Comparison of ENCODE assay signal across 8 cellular contexts in genomic region chr7:131501422-131501821, GRCh38. TPM values are rescaled to one million over a fixed set of nuclear protein-coding genes. Genes with fewer than 3 reads are reported as not detected.
DNase-seq lines count a peak whose midpoint lies in the region; ATAC-seq lines count a peak whose summit lies in the region.

No MANE protein-coding gene starts in this region.

- H3K27me3 ChIP-seq in BLaER1 treated with 17β-estradiol and CSF1 and Interleukin-3, amounts not matched to agents 10 nM and 100 nM: no peaks in the 10 kb centered on the region

- DNase-seq in HT1080 (ENCODE audit: low read depth) (peak; percentile 66), COLO668 (lab: John Stamatoyannopoulos, UW; ENCODE audit: unreplicated experiment) (no peak), LoVo (ENCODE audit: low spot score) (no peak), NCI-H510A (lab: John Stamatoyannopoulos, UW) (no peak)
- peak in 1 of 2 donors; percentile 38 for DNase-seq in activated naive CD4-positive, alpha-beta T cell treated with anti-CD3 and anti-CD28 coated beads, Interleukin-2, amount 50 U/mL, for 72 hours (ENCODE audit: low spot score in 2 of 2)
- peak; percentile 54 for DNase-seq in stimulated activated CD4-positive, alpha-beta T cell treated with anti-CD3 and anti-CD28 coated beads, Interleukin-4, amount 100 ng/mL, for 24 hours

- no peaks in the 10 kb centered on the region for H3K9me3 Mint-ChIP-seq in activated naive CD4-positive, alpha-beta T cell treated with anti-CD3 and anti-CD28 coated beads, Interleukin-2, amount 50 U/mL, for 72 hours

- H3K4me3 ChIP-seq in BLaER1 treated with 17β-estradiol and CSF1 and Interleukin-3, amounts not matched to agents 10 nM and 100 nM: no peak overlapping the region

- H3K36me3 ChIP-seq in BLaER1 treated with 17β-estradiol and CSF1 and Interleukin-3, amounts not matched to agents 10 nM and 100 nM: peaks cover 20 to 65% (median 43%) of the 10 kb centered on the region in 11 experiments

- peaks cover 27 to 35% (median 33%) of the 10 kb centered on the region in 10 experiments for H3K4me1 ChIP-seq in BLaER1 treated with 17β-estradiol and CSF1 and Interleukin-3, amounts not matched to agents 10 nM and 100 nM

- H3K27ac Mint-ChIP-seq in activated naive CD4-positive, alpha-beta T cell treated with anti-CD3 and anti-CD28 coated beads, Interleukin-2, amount 50 U/mL, for 72 hours: peak overlapping the region in 1 of 2 donors; percentile 16

- peak; percentile 52 for ATAC-seq in GM21360 (IDR thresholded peaks at IDR 0.05; ENCODE audit: unreplicated experiment)
- ATAC-seq in activated naive CD4-positive, alpha-beta T cell treated with anti-CD3 and anti-CD28 coated beads, Interleukin-2, amount 50 U/mL, for 72 hours: peak; percentile 93 to 94

- H3K9ac ChIP-seq in BLaER1 treated with 17β-estradiol and CSF1 and Interleukin-3, amounts not matched to agents 10 nM and 100 nM: no peak overlapping the region

- H3K9me3 ChIP-seq in BLaER1 treated with 17β-estradiol and CSF1 and Interleukin-3, amounts not matched to agents 10 nM and 100 nM (replicated peaks in 1 of 11): no peaks in the 10 kb centered on the region

- H4K20me1 ChIP-seq in BLaER1 treated with 17β-estradiol and CSF1 and Interleukin-3, amounts not matched to agents 10 nM and 100 nM: peaks cover 0 to 28% (median 4%) of the 10 kb centered on the region in 11 experiments; a peak in 6 of 22 replicates

- no peaks in the 10 kb centered on the region for H3K36me3 Mint-ChIP-seq in activated naive CD4-positive, alpha-beta T cell treated with anti-CD3 and anti-CD28 coated beads, Interleukin-2, amount 50 U/mL, for 72 hours

- peak overlapping the region in 5 of 11 experiments; percentile 0 to 52 (median 14); a peak in 1 of 22 replicates for H3K27ac ChIP-seq in BLaER1 treated with 17β-estradiol and CSF1 and Interleukin-3, amounts not matched to agents 10 nM and 100 nM

- peak overlapping the region in 10 of 11 experiments; percentile 2 to 71 (median 59); a peak in 19 of 22 replicates for H3K4me2 ChIP-seq in BLaER1 treated with 17β-estradiol and CSF1 and Interleukin-3, amounts not matched to agents 10 nM and 100 nM

RNA-seq across cellular contexts. Expression of gene PODXL, which starts 55.0 kb away (rescaled TPM):
- total RNA-seq in HT1080 (2014; rRNA removed; shearing (Covaris generic)): 111 and 131 TPM in 2 replicates
- 85.8 and 108 TPM in 2 replicates for polyA plus RNA-seq in HT1080 (2015; cell fraction: cytosol; rRNA removed)
- 215 and 216 TPM in 2 replicates for polyA plus RNA-seq in HT1080 (2015; cell fraction: nucleus; rRNA removed)
- 1 to 10 TPM in 1 of 2 donors, under 1 TPM in 1; 0.18 to 1.3 TPM for total RNA-seq in activated naive CD4-positive, alpha-beta T cell treated with anti-CD3 and anti-CD28 coated beads, Interleukin-2, amount 50 U/mL, for 72 hours

Comparison
In these comparisons a context has a peak if more than half of its experiments do, and no peak if none do; other contexts are left out.
1. DNase-seq: peak in HT1080 (single experiment) and stimulated activated CD4-positive, alpha-beta T cell treated with anti-CD3 and anti-CD28 coated beads, Interleukin-4, amount 100 ng/mL, for 24 hours (single experiment); none in COLO668 (single experiment), LoVo (single experiment) and NCI-H510A (single experiment).
2. RNA of gene PODXL, which starts 55.0 kb away (total RNA-seq): 111 to 131 TPM in HT1080; 0.18 to 1.3 TPM in activated naive CD4-positive, alpha-beta T cell treated with anti-CD3 and anti-CD28 coated beads, Interleukin-2, amount 50 U/mL, for 72 hours; every median in the first group is over 10 times any median in the second.